In the genomic region with DNA sequence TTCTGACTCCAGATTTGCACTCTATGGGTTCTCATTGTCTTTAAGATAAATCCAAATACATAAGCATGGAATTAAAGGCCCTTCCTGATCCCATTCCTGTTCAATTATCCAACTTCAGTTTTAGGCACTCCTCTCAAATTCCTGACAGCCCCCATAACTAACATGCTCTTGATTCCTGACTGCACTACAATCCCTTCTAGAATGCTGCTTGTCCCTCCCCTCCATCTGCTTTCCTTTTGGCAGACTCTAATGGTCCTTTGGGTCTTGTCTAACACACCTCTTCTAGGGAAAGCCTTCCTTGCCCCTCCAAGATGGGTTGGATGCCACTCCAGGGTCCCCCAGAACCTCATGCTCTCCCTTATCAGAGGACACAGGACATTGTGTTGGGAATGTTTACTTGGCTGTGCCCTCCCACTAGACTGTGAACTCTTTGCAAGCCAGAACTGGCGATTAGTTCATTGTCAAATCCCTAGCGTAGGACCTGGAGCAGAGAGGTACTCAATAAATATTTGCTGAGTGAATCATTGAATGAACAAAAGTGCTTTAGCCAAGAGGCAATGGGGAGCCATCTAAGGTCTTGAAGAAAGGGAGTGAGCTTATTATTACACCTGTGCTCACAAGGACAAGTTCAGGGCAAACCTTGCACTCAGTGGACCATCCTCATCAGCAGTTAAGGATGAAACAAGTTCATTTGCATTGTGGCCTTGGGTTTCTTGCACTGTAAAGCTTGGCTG, we compare ENCODE assay signal across 15 cellular contexts. TPM values are rescaled to one million over a fixed set of nuclear protein-coding genes. Genes with fewer than 3 reads are reported as not detected.
DNase-seq lines count a peak whose midpoint lies in the region; ATAC-seq, FAIRE-seq and TF ChIP-seq lines count a peak whose summit lies in the region.
"Had no signal": no experiment of that assay in that cellular context is flagged by ENCODE, and none has a peak within 500 bp of the region (broad histone marks: within the 10 kb centered on the region; RNA-seq: fewer than 3 reads in every experiment).

No MANE protein-coding gene starts in this region.

- BruUV-seq in PC-3 (replicated peaks; lab: Mats Ljungman, UMichigan), result no TSS peak

- in situ Hi-C loops in transverse colon (cut with MboI; ENCODE audit: low pct_ligation_motif_present in 1 of 4, low pct_unique_long_range_greater_than_20kb in 1 of 4, low sequenced_read_pairs in 3 of 4), result no loop called here

- POLR2A ChIA-PET in PC-3 (lab: Charles Lee; ENCODE audit: unreplicated experiment), result no interaction called here

- DNase-seq in H7 (no peak), PC-3 (peak; percentile 65), pancreas (peak in 1 of 6 donors; percentile 6), transverse colon (no peak)
- no peak for DNase-seq in activated CD4-positive, alpha-beta T cell treated with anti-CD3 and anti-CD28 coated beads, Interleukin-2, amount 50 U/mL, for 1 hour
- DNase-seq: activated effector memory CD4-positive, alpha-beta T cell treated with Interleukin-2 at 50 U/mL for 16 hours; brain microvascular endothelial cell; CD4-positive, alpha-beta T cell; NCI-H446 treated with DMSO at 0.1 percent for 48 hours had no signal

- H3K36me3 ChIP-seq in H7 (replicated peaks; ENCODE audit: control insufficient read depth, insufficient read depth, low read length) (no peaks in the 10 kb centered on the region), PC-3 (ENCODE audit: low read depth, low read length) (no peaks in the 10 kb centered on the region), pancreas (no peaks in the 10 kb centered on the region), transverse colon (no peaks in the 10 kb centered on the region)
- H3K36me3 ChIP-seq: brain microvascular endothelial cell had no signal

- H3K27ac ChIP-seq in PC-3 (ENCODE audit: low read length), result no peak overlapping the region
- no peak overlapping the region for H3K27ac ChIP-seq in pancreas
- no peak overlapping the region for H3K27ac ChIP-seq in transverse colon
- H3K27ac ChIP-seq: brain microvascular endothelial cell had no signal

- H3K4me2 ChIP-seq in PC-3 (ENCODE audit: low read length), result no peak overlapping the region

- H3K9ac ChIP-seq in PC-3 (ENCODE audit: low read length), result no peak overlapping the region

- CTCF ChIA-PET in PC-3 (lab: Charles Lee), result no interaction called here

- no peak for FAIRE-seq in pancreas (lab: Jason Lieb, UNC)
- FAIRE-seq: endothelial cell of umbilical vein had no signal

- peaks cover 34% of the 10 kb centered on the region for H3K27me3 ChIP-seq in H7 (ENCODE audit: control insufficient read depth, insufficient read depth, low read length)
- no peaks in the 10 kb centered on the region; the same call in 1 of the 2 replicates for H3K27me3 ChIP-seq in PC-3 (ENCODE audit: low read length)
- H3K27me3 ChIP-seq in pancreas, result peaks cover 0 to 8% (median 2%) of the 10 kb centered on the region in 4 donors
- peaks cover 71% of the 10 kb centered on the region for H3K27me3 ChIP-seq in transverse colon

- H3K4me1 ChIP-seq in PC-3 (ENCODE audit: insufficient read depth, low read length) (peaks cover 6% of the 10 kb centered on the region), pancreas (peaks cover 8 to 24% (median 12%) of the 10 kb centered on the region in 3 donors), transverse colon (peaks cover 5 to 45% (median 33%) of the 10 kb centered on the region in 4 donors)

- H3K9me3 ChIP-seq in PC-3 (ENCODE audit: low read length) (no peaks in the 10 kb centered on the region), iPS-18c (ENCODE audit: control insufficient read depth, insufficient read depth, low read length) (no peaks in the 10 kb centered on the region), pancreas (peaks cover 0 to 5% (median 0%) of the 10 kb centered on the region in 4 donors), transverse colon (no peaks in the 10 kb centered on the region)

- H2AFZ ChIP-seq in PC-3 (ENCODE audit: low read length), result no peak overlapping the region

- H3F3A ChIP-seq in PC-3 (ENCODE audit: low read length, unreplicated experiment), result no peaks in the 10 kb centered on the region

- WGBS in pancreas, 2 donors, result 11 to 16% methylated on average over 2 of the region's 2 CpGs
- WGBS in transverse colon (ENCODE audit: low coverage in 1 of 2), 2 donors, result 40% methylated on average over 2 of the region's 2 CpGs; no CpG with 5 or more reads in 1 of the 2 donors

- ATAC-seq in PC-3 (peak; percentile 79), pancreas (peak; percentile 24 to 64 (median 34)), HG03039 (IDR thresholded peaks at IDR 0.05; ENCODE audit: unreplicated experiment) (no peak), HG02840 (IDR thresholded peaks at IDR 0.05; ENCODE audit: low FRiP score, unreplicated experiment) (no peak)

- no peaks in the 10 kb centered on the region for H3K9me2 ChIP-seq in PC-3 (replicated peaks; ENCODE audit: low read length)

- peak overlapping the region; percentile 55 for H3K4me3 ChIP-seq in H7 (ENCODE audit: insufficient read depth, low read depth, low read length)
- H3K4me3 ChIP-seq in PC-3 (ENCODE audit: low read length), result no peak overlapping the region
- H3K4me3 ChIP-seq in iPS-18c (ENCODE audit: insufficient read depth, low read depth, low read length), result peak overlapping the region; percentile 55; the same call in 1 of the 2 replicates
- no peak overlapping the region for H3K4me3 ChIP-seq in pancreas
- no peak overlapping the region for H3K4me3 ChIP-seq in transverse colon

- intact Hi-C loops in PC-3 (cut with micrococcal nuclease), result no loop called here
- intact Hi-C loops in pancreas (cut with DNase I), result no loop called here
- intact Hi-C loops in transverse colon (cut with DNase I; ENCODE audit: low total_unique reads), result no loop called here

- H4K20me1 ChIP-seq in PC-3 (ENCODE audit: low read length), result no peaks in the 10 kb centered on the region

- TF ChIP-seq CTCF in PC-3 (conservative IDR thresholded peaks at IDR 0.05; ENCODE audit: low read depth, low read length) (no peak), pancreas (IDR thresholded peaks at IDR 0.05) (no peak), transverse colon (IDR thresholded peaks at IDR 0.05) (no peak)

- TF ChIP-seq POLR2A in transverse colon (IDR thresholded peaks at IDR 0.05), result no peak

- H3K79me2 ChIP-seq in PC-3 (ENCODE audit: low read length), result no peaks in the 10 kb centered on the region

- no peak for TF ChIP-seq EP300 in transverse colon (IDR thresholded peaks at IDR 0.05; ENCODE audit: low read depth)

RNA-seq across cellular contexts. Expression of a gene that starts 1.2 kb away (rescaled TPM):
- total RNA-seq in H7 (2014; rRNA removed; shearing (Covaris generic)), result 2.1 and 4.8 TPM in 2 replicates
- total RNA-seq in PC-3 (2014; rRNA removed), result not detected in 2 replicates
- under 1 TPM in 2 of 6 donors, not detected in 4; 0.06 to 0.41 TPM for total RNA-seq in pancreas
- under 1 TPM; 0.11 to 0.40 TPM for polyA plus RNA-seq in pancreas
- under 1 TPM in 1 of 4 donors, not detected in 3; 0.48 TPM for total RNA-seq in transverse colon
- total RNA-seq: CD4-positive, alpha-beta T cell; endothelial cell of umbilical vein; mononuclear cell; T-helper 2 cell treated with Interferon-gamma antibody and Interleukin-4, amounts not matched to agents 100 ng/mL and 5 ng/mL, for 36 hours had no signal

Comparison
In these comparisons a context has a peak if more than half of its experiments do, and no peak if none do; other contexts are left out.
1. H3K4me3 ChIP-seq: peak in H7 (single experiment) and iPS-18c (single experiment); none in PC-3 (single experiment), pancreas (0 of 4) and transverse colon (0 of 4).
2. ATAC-seq: peak in PC-3 (single experiment) and pancreas (4 of 4); none in HG03039 (single experiment) and HG02840 (single experiment).